ENCODE assay signal across 11 cellular contexts in genomic region chr3:99418709-99419108, GRCh38.
DNase-seq lines count a peak whose midpoint lies in the region; ATAC-seq and TF ChIP-seq lines count a peak whose summit lies in the region.
"Had no signal": no experiment of that assay in that cellular context is flagged by ENCODE, and none has a peak within 500 bp of the region (broad histone marks: within the 10 kb centered on the region; RNA-seq: fewer than 3 reads in every experiment).

No MANE protein-coding gene starts in this region.

- WGBS in neuronal stem cell (ENCODE audit: extremely low coverage in 2 of 2, insufficient read length in 2 of 2, insufficient replicate concordance in 1 of 2), 2 donors, result no CpG with 5 or more reads among the region's 3 CpGs

- H2BK15ac ChIP-seq in neuronal stem cell (ENCODE audit: low read length), result no peak overlapping the region

- no peaks in the 10 kb centered on the region for H3K36me3 ChIP-seq in neuronal stem cell (replicated peaks in 1 of 2; ENCODE audit: control insufficient read depth in 2 of 2, insufficient read depth in 2 of 2, low read length in 2 of 2)

- no peak overlapping the region for H3K23ac ChIP-seq in neuronal stem cell (ENCODE audit: low read depth, low read length, poor library complexity)

- no peak overlapping the region for H2BK12ac ChIP-seq in neuronal stem cell (ENCODE audit: low read length)

- H3K27me3 ChIP-seq in neuronal stem cell (ENCODE audit: control insufficient read depth in 3 of 3, insufficient read depth in 3 of 3, low read depth in 1 of 3, low read length in 3 of 3), result no peaks in the 10 kb centered on the region
- H3K27me3 ChIP-seq in foreskin keratinocyte, result no peaks in the 10 kb centered on the region

- DNase-seq in NCI-H748 (lab: John Stamatoyannopoulos, UW; ENCODE audit: unreplicated experiment), result no peak
- no peak for DNase-seq in foreskin melanocyte
- no peak for DNase-seq in neuronal stem cell (ENCODE audit: low spot score)
- DNase-seq in foreskin keratinocyte, result no peak
- DNase-seq: activated CD8-positive, alpha-beta T cell treated with anti-CD3 and anti-CD28 coated beads, Interleukin-2, amount 10 ng/mL, durations not matched to agents 7 days and 5 days; DMS153; GOT3; NCI-H526 had no signal

- H3K18ac ChIP-seq in neuronal stem cell (ENCODE audit: low read length), result no peak overlapping the region

- ATAC-seq in GM19328 (IDR thresholded peaks at IDR 0.05; ENCODE audit: unreplicated experiment) (peak; percentile 53), HG02678 (IDR thresholded peaks at IDR 0.05; ENCODE audit: unreplicated experiment) (peak; percentile 74), HG03442 (IDR thresholded peaks at IDR 0.05; ENCODE audit: unreplicated experiment) (peak; percentile 81), foreskin keratinocyte (no peak)
- ATAC-seq: activated CD8-positive, alpha-beta T cell treated with anti-CD3 and anti-CD28 coated beads, Interleukin-2, amount 10 ng/mL, durations not matched to agents 7 days and 5 days had no signal

- no peak overlapping the region for H3K27ac ChIP-seq in neuronal stem cell (replicated peaks; ENCODE audit: low read length)
- no peak overlapping the region for H3K27ac ChIP-seq in foreskin keratinocyte

- H2AFZ ChIP-seq in neuronal stem cell (ENCODE audit: low read length), result no peak overlapping the region

- H3K4me1 ChIP-seq in neuronal stem cell (ENCODE audit: control insufficient read depth in 2 of 2, insufficient read depth in 1 of 2, low read depth in 1 of 2, low read length in 2 of 2) (no peaks in the 10 kb centered on the region), foreskin keratinocyte (peaks cover 3% of the 10 kb centered on the region)

- no peaks in the 10 kb centered on the region for H3K79me1 ChIP-seq in neuronal stem cell (ENCODE audit: low read depth, low read length)

- H2BK5ac ChIP-seq in neuronal stem cell (ENCODE audit: low read length), result no peak overlapping the region

- H3K4me2 ChIP-seq in neuronal stem cell (ENCODE audit: insufficient read depth, low read length, poor library complexity, severe bottlenecking), result no peak overlapping the region

- H4K8ac ChIP-seq in neuronal stem cell (ENCODE audit: low read depth, low read length), result no peak overlapping the region

- no peak overlapping the region for H2BK120ac ChIP-seq in neuronal stem cell (ENCODE audit: low read depth, low read length)

- TF ChIP-seq CTCF in foreskin keratinocyte (conservative IDR thresholded peaks at IDR 0.05), result no peak

- H2AK5ac ChIP-seq in neuronal stem cell (ENCODE audit: low read depth, low read length), result no peak overlapping the region

- no peak overlapping the region for H4K91ac ChIP-seq in neuronal stem cell (ENCODE audit: low read depth, low read length, poor library complexity)

- H3K9ac ChIP-seq in neuronal stem cell (ENCODE audit: low read depth, low read length, poor library complexity), result no peak overlapping the region

- H3K9me3 ChIP-seq in neuronal stem cell (replicated peaks in 1 of 2; ENCODE audit: control insufficient read depth in 2 of 2, insufficient read depth in 1 of 2, low read depth in 1 of 2, low read length in 2 of 2), result no peaks in the 10 kb centered on the region

- no peak overlapping the region for H3K14ac ChIP-seq in neuronal stem cell (ENCODE audit: low read length)

- H3K4me3 ChIP-seq in neuronal stem cell (ENCODE audit: low read length in 2 of 2), result no peak overlapping the region

- no peak overlapping the region for H3K4ac ChIP-seq in neuronal stem cell (ENCODE audit: low read length)
